29 cellular contexts compared by ENCODE assay signal in the genomic region with DNA sequence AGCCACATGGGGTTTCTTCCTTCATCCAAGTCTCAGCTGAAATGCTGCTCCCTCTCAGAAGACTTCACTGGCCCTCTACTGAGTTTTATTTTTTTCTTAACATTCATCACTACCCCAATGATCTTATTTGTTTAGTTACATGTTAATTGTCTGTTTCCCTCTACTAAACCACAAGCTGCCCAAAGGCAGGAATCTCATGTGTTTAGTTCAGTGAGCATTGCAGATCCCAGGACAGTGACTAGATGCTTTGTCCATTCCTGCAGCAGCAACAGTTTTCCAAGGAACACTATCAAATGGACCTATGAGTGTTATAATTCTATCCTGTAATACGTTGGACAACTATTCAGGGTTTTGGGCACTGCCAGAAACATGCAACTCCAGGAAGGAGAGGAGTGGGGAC.
"Had no signal": no experiment of that assay in that cellular context is flagged by ENCODE, and none has a peak within 500 bp of the region (broad histone marks: within the 10 kb centered on the region; RNA-seq: fewer than 3 reads in every experiment).

No MANE protein-coding gene starts in this region.

- H3K4me1 Mint-ChIP-seq: immature natural killer cell; naive B cell; natural killer cell; stimulated activated naive B cell treated with anti-CD40 and anti-IgM and Interleukin-4, amounts not matched to agents 10 μg/mL and 1 μg/mL and 100 μg/mL, for 72 hours had no signal

- H3K9me3 Mint-ChIP-seq: immature natural killer cell; mesothelial cell of epicardium; naive B cell; natural killer cell; neural crest cell; stimulated activated naive B cell treated with anti-CD40 and anti-IgM and Interleukin-4, amounts not matched to agents 10 μg/mL and 1 μg/mL and 100 μg/mL, for 72 hours had no signal

- H3K4me3 Mint-ChIP-seq: immature natural killer cell; mesothelial cell of epicardium; naive B cell; natural killer cell; neural crest cell; stimulated activated naive B cell treated with anti-CD40 and anti-IgM and Interleukin-4, amounts not matched to agents 10 μg/mL and 1 μg/mL and 100 μg/mL, for 72 hours had no signal

- H3K27ac Mint-ChIP-seq: immature natural killer cell; mesothelial cell of epicardium; naive B cell; natural killer cell; stimulated activated naive B cell treated with anti-CD40 and anti-IgM and Interleukin-4, amounts not matched to agents 10 μg/mL and 1 μg/mL and 100 μg/mL, for 72 hours had no signal

- H3K36me3 Mint-ChIP-seq: mesothelial cell of epicardium, naive B cell, natural killer cell had no signal

- ATAC-seq: left colon; left lung; lower lobe of right lung; natural killer cell; pancreas; right cardiac atrium; sciatic nerve; stimulated activated naive B cell treated with anti-CD40 and anti-IgM and Interleukin-4, amounts not matched to agents 10 μg/mL and 1 μg/mL and 100 μg/mL, for 72 hours; stimulated activated naive CD8-positive, alpha-beta T cell treated with anti-CD3 and anti-CD28 coated beads, Interleukin-15, Interleukin-2, amounts not matched to agents 100 U/mL and 50 U/mL, for 24 hours had no signal

- DNase-seq: hypothalamus; immature natural killer cell; kidney; left colon; left lung; lower lobe of right lung; mammary epithelial cell; mesendoderm; naive B cell; natural killer cell; nucleus accumbens; pancreas; posterior cingulate gyrus; retina; right cardiac atrium; stimulated activated CD4-positive, alpha-beta T cell treated with anti-CD3 and anti-CD28 coated beads, Interleukin-12 subunit alpha, Interleukin-12 subunit beta, amount 100 ng/mL, for 4 hours; stimulated activated CD4-positive, alpha-beta T cell treated with anti-CD3 and anti-CD28 coated beads, Interleukin-15, amount 100 ng/mL, for 24 hours; stimulated activated CD4-positive, alpha-beta T cell treated with anti-CD3 and anti-CD28 coated beads, Interleukin-2, amount 100 ng/mL, for 24 hours; stimulated activated CD4-positive, alpha-beta T cell treated with anti-CD3 and anti-CD28 coated beads, Interleukin-4, amount 100 ng/mL, for 1 hour; stimulated activated naive B cell treated with anti-CD40 and anti-IgM and Interleukin-4, amounts not matched to agents 10 μg/mL and 1 μg/mL and 100 μg/mL, for 72 hours; stimulated activated naive CD8-positive, alpha-beta T cell treated with anti-CD3 and anti-CD28 coated beads, Interleukin-15, Interleukin-2, amounts not matched to agents 100 U/mL and 50 U/mL, for 24 hours; stomach; testis; thyroid gland; transverse colon; upper lobe of left lung had no signal
